In genomic region chr6:129774697-129775447, GRCh38 we compare ENCODE assay signal across 9 cellular contexts.
A peak's percentile ranks its signal among the peaks of the same experiment; 100 is the strongest.
DNase-seq lines count a peak whose midpoint lies in the region; ATAC-seq and TF ChIP-seq lines count a peak whose summit lies in the region.
"Had no signal": no experiment of that assay in that cellular context is flagged by ENCODE, and none has a peak within 500 bp of the region (broad histone marks: within the 10 kb centered on the region; RNA-seq: fewer than 3 reads in every experiment).

No MANE protein-coding gene starts in this region.

- H3K4me3 ChIP-seq in PC-3 (ENCODE audit: low read length) (peak overlapping the region; percentile 23; the same call in 1 of the 2 replicates), parathyroid adenoma (ENCODE audit: low read depth, low read length) (no peak overlapping the region)
- H3K4me3 ChIP-seq: skin epidermis had no signal

- H3K36me3 Mint-ChIP-seq in activated naive CD8-positive, alpha-beta T cell treated with anti-CD3 and anti-CD28 coated beads for 36 hours: peaks cover 3% of the 10 kb centered on the region

- H3K27me3 ChIP-seq in PC-3 (ENCODE audit: low read length) (no peaks in the 10 kb centered on the region), parathyroid adenoma (ENCODE audit: control insufficient read depth, insufficient read depth, low read length) (no peaks in the 10 kb centered on the region)

- POLR2A ChIA-PET in PC-3 (lab: Charles Lee; ENCODE audit: unreplicated experiment): no interaction called here

- peak; percentile 8 for DNase-seq in activated CD4-positive, CD25-positive, alpha-beta regulatory T cell treated with anti-CD3 and anti-CD28 coated beads, Interleukin-2, amount 50 U/mL, for 16 hours (ENCODE audit: low read depth, low spot score)
- DNase-seq in HuH-7 (ENCODE audit: low spot score): peak; percentile 79
- peak; percentile 81 for DNase-seq in PC-3
- peak; percentile 31 for DNase-seq in activated naive CD8-positive, alpha-beta T cell treated with anti-CD3 and anti-CD28 coated beads for 36 hours
- DNase-seq in head of caudate nucleus: peak; percentile 50 to 91 (median 81)

- peak overlapping the region; percentile 56; the same call in 1 of the 2 replicates for H3K4me2 ChIP-seq in PC-3 (ENCODE audit: low read length)
- H3K4me2 ChIP-seq in parathyroid adenoma (ENCODE audit: low read length): peak overlapping the region; percentile 1

- no peak overlapping the region for H3K9ac ChIP-seq in PC-3 (ENCODE audit: low read length)
- no peak overlapping the region for H3K9ac ChIP-seq in parathyroid adenoma

- H3K27me3 Mint-ChIP-seq in activated naive CD8-positive, alpha-beta T cell treated with anti-CD3 and anti-CD28 coated beads for 36 hours: no peaks in the 10 kb centered on the region

- no peaks in the 10 kb centered on the region for H3K9me2 ChIP-seq in PC-3 (replicated peaks; ENCODE audit: low read length)

- peaks cover 10% of the 10 kb centered on the region for H3K9me3 Mint-ChIP-seq in activated naive CD8-positive, alpha-beta T cell treated with anti-CD3 and anti-CD28 coated beads for 36 hours

- intact Hi-C loops in PC-3 (cut with micrococcal nuclease): loop anchor here (10.0 kb wide), 1 partner anchor 120 kb away; no protein-coding TSS in a partner anchor
- intact Hi-C loops in head of caudate nucleus (cut with DNase I): loop anchor here (10.0 kb wide), 1 partner anchor 240 kb away; the partner anchor contains the start of gene L3MBTL3

- TF ChIP-seq CTCF in PC-3 (conservative IDR thresholded peaks at IDR 0.05; ENCODE audit: low read depth, low read length) (peak; percentile 90), parathyroid adenoma (IDR thresholded peaks at IDR 0.05) (peak; percentile 75)

- no peaks in the 10 kb centered on the region for H3K79me2 ChIP-seq in PC-3 (ENCODE audit: low read length)
- no peaks in the 10 kb centered on the region for H3K79me2 ChIP-seq in parathyroid adenoma

- ATAC-seq in activated CD4-positive, CD25-positive, alpha-beta regulatory T cell treated with anti-CD3 and anti-CD28 coated beads, Interleukin-2, amount 50 U/mL, for 24 hours: no peak
- ATAC-seq in PC-3 (peak; percentile 67), HG03175 (IDR thresholded peaks at IDR 0.05; ENCODE audit: unreplicated experiment) (no peak)

- H3K9me3 ChIP-seq in PC-3 (ENCODE audit: low read length) (no peaks in the 10 kb centered on the region), parathyroid adenoma (ENCODE audit: control insufficient read depth, low read length) (no peaks in the 10 kb centered on the region)

- no peak overlapping the region for H3K27ac Mint-ChIP-seq in activated naive CD8-positive, alpha-beta T cell treated with anti-CD3 and anti-CD28 coated beads for 36 hours

- H2AFZ ChIP-seq in PC-3 (ENCODE audit: low read length) (peak overlapping the region; percentile 67), parathyroid adenoma (peak overlapping the region; percentile 2)

- no peaks in the 10 kb centered on the region for H3F3A ChIP-seq in PC-3 (ENCODE audit: low read length, unreplicated experiment)

- H3K4me1 Mint-ChIP-seq in activated naive CD8-positive, alpha-beta T cell treated with anti-CD3 and anti-CD28 coated beads for 36 hours: no peaks in the 10 kb centered on the region

- no peak overlapping the region for H3K27ac ChIP-seq in PC-3 (ENCODE audit: low read length)
- H3K27ac ChIP-seq in parathyroid adenoma: no peak overlapping the region
- H3K27ac ChIP-seq: skin epidermis had no signal

- H3K4me3 Mint-ChIP-seq in activated naive CD8-positive, alpha-beta T cell treated with anti-CD3 and anti-CD28 coated beads for 36 hours: no peak overlapping the region

- H3K36me3 ChIP-seq in PC-3 (ENCODE audit: low read depth, low read length): no peaks in the 10 kb centered on the region; the same call in 1 of the 2 replicates
- H3K36me3 ChIP-seq in parathyroid adenoma (ENCODE audit: control insufficient read depth, insufficient read depth, low read length): no peaks in the 10 kb centered on the region

- H3K4me1 ChIP-seq in PC-3 (ENCODE audit: insufficient read depth, low read length) (no peaks in the 10 kb centered on the region), parathyroid adenoma (no peaks in the 10 kb centered on the region)

- CTCF ChIA-PET in PC-3 (lab: Charles Lee): interaction anchor here (0.6 to 0.9 kb wide), 2 partner anchors 25 to 69 kb away, joined by 3 read pairs; no protein-coding TSS in a partner anchor

- BruUV-seq in PC-3 (replicated peaks; lab: Mats Ljungman, UMichigan): no TSS peak

- no peaks in the 10 kb centered on the region for H4K20me1 ChIP-seq in PC-3 (ENCODE audit: low read length)

Comparison
In these comparisons a context has a peak if more than half of its experiments do, and no peak if none do; other contexts are left out.
1. DNase-seq: peak in every context shown above with its lines; median percentile 81 in PC-3; 81 in head of caudate nucleus; 79 in HuH-7; 31 in activated naive CD8-positive, alpha-beta T cell treated with anti-CD3 and anti-CD28 coated beads for 36 hours; 8 in activated CD4-positive, CD25-positive, alpha-beta regulatory T cell treated with anti-CD3 and anti-CD28 coated beads, Interleukin-2, amount 50 U/mL, for 16 hours.